In the genomic region with DNA sequence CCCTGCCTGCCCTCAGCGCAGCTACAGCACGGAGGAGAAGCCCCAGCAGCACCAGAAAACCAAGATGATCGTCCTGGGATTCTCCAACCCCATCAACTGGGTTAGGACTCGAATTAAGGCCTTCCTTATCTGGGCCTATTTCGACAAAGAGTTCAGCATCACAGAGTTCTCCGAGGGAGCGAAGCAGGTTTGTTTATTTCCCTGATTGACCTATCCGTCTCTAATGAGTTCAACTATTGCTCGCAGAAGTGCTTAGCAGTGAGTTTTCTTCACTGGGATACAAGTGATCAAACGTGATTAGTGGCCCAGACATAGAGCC, we compare ENCODE assay signal across 1 cellular context.
TF ChIP-seq lines count a peak whose summit lies in the region.

No MANE protein-coding gene starts in this region.

TF ChIP-seq in IMR-90, 13 proteins besides CTCF, POLR2A, EP300 and RAD21 (continued from another document):
- TF ChIP-seq, protein P1, sequence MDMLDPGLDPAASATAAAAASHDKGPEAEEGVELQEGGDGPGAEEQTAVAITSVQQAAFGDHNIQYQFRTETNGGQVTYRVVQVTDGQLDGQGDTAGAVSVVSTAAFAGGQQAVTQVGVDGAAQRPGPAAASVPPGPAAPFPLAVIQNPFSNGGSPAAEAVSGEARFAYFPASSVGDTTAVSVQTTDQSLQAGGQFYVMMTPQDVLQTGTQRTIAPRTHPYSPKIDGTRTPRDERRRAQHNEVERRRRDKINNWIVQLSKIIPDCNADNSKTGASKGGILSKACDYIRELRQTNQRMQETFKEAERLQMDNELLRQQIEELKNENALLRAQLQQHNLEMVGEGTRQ (IDR thresholded peaks at IDR 0.05; ENCODE audit: low read depth, low read length), result no peak
- TF ChIP-seq BHLHE40 (IDR thresholded peaks at IDR 0.05; ENCODE audit: low read depth, low read length), result no peak
- no peak for TF ChIP-seq FOS (IDR thresholded peaks at IDR 0.05; ENCODE audit: low read depth, low read length)
- no peak for TF ChIP-seq CHD1 (IDR thresholded peaks at IDR 0.05; ENCODE audit: low read depth, low read length)
- TF ChIP-seq CEBPB (IDR thresholded peaks at IDR 0.05; ENCODE audit: low read depth, low read length), result no peak
- no peak for TF ChIP-seq SMC3 (IDR thresholded peaks at IDR 0.05; ENCODE audit: low read depth, low read length)
